ENCODE assay signal across 3 cellular contexts in the genomic region with DNA sequence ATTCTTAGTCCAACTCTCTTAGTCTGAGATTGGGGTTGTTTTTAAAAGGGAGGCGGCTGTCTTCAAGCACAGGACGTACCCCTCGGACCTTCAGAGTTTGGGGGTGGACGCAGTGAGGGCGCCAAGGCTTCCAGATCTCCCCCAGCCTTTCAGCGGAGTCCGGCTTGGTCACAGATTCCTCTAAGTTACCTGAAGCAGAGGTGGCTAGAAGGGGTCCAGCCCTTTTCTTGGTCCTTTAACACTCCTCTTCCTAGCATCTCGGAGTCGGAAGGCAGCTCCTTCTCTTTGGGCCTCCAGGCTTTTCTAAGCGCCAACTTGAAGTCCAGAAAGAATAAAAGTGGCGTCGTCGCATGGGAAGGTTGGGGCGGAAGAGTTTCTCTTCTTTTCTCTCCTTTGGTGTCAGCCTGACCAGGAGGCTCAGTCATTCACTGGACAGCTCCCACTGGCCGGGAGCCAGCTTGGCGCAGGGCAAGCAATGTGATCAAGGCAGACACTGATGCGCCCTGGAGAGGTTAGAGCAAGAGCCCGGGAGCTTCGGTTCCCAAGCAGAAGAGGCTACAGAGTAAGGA.
TF ChIP-seq lines count a peak whose summit lies in the region.

No MANE protein-coding gene starts in this region.

TF ChIP-seq in A549, 52 proteins besides CTCF, POLR2A, EP300 and RAD21 (continues in another document):
- TF ChIP-seq JUN (IDR thresholded peaks at IDR 0.05) (0 out of 5 replicates have a peak, but pooled peaks of 1 of the 2 experiments have one; percentile 6), MAFK (IDR thresholded peaks at IDR 0.05; ENCODE audit: partially characterized antibody) (no peak), NPAS2 (CRISPR knock-in tag; IDR thresholded peaks at IDR 0.05; ENCODE audit: borderline replicate concordance) (no peak), HOXB13 (CRISPR knock-in tag; IDR thresholded peaks at IDR 0.05; ENCODE audit: low read depth) (0 out of 2 replicates have a peak, but pooled peaks have one; percentile 28), ZSCAN20 (CRISPR knock-in tag; IDR thresholded peaks at IDR 0.05) (no peak), ZNF302 (CRISPR knock-in tag; IDR thresholded peaks at IDR 0.05) (no peak), PHF8 (IDR thresholded peaks at IDR 0.05; ENCODE audit: borderline replicate concordance, low read depth) (no peak), TFCP2L1 (CRISPR knock-in tag; IDR thresholded peaks at IDR 0.05) (no peak), CBX8 (IDR thresholded peaks at IDR 0.05) (no peak)
- TF ChIP-seq, protein P1, sequence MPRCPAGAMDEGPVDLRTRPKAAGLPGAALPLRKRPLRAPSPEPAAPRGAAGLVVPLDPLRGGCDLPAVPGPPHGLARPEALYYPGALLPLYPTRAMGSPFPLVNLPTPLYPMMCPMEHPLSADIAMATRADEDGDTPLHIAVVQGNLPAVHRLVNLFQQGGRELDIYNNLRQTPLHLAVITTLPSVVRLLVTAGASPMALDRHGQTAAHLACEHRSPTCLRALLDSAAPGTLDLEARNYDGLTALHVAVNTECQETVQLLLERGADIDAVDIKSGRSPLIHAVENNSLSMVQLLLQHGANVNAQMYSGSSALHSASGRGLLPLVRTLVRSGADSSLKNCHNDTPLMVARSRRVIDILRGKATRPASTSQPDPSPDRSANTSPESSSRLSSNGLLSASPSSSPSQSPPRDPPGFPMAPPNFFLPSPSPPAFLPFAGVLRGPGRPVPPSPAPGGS (IDR thresholded peaks at IDR 0.05) = no peak
- TF ChIP-seq, protein P2, sequence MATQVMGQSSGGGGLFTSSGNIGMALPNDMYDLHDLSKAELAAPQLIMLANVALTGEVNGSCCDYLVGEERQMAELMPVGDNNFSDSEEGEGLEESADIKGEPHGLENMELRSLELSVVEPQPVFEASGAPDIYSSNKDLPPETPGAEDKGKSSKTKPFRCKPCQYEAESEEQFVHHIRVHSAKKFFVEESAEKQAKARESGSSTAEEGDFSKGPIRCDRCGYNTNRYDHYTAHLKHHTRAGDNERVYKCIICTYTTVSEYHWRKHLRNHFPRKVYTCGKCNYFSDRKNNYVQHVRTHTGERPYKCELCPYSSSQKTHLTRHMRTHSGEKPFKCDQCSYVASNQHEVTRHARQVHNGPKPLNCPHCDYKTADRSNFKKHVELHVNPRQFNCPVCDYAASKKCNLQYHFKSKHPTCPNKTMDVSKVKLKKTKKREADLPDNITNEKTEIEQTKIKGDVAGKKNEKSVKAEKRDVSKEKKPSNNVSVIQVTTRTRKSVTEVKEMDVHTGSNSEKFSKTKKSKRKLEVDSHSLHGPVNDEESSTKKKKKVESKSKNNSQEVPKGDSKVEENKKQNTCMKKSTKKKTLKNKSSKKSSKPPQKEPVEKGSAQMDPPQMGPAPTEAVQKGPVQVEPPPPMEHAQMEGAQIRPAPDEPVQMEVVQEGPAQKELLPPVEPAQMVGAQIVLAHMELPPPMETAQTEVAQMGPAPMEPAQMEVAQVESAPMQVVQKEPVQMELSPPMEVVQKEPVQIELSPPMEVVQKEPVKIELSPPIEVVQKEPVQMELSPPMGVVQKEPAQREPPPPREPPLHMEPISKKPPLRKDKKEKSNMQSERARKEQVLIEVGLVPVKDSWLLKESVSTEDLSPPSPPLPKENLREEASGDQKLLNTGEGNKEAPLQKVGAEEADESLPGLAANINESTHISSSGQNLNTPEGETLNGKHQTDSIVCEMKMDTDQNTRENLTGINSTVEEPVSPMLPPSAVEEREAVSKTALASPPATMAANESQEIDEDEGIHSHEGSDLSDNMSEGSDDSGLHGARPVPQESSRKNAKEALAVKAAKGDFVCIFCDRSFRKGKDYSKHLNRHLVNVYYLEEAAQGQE (IDR thresholded peaks at IDR 0.05) = peak; percentile 81
- TF ChIP-seq, protein P3, sequence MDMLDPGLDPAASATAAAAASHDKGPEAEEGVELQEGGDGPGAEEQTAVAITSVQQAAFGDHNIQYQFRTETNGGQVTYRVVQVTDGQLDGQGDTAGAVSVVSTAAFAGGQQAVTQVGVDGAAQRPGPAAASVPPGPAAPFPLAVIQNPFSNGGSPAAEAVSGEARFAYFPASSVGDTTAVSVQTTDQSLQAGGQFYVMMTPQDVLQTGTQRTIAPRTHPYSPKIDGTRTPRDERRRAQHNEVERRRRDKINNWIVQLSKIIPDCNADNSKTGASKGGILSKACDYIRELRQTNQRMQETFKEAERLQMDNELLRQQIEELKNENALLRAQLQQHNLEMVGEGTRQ (IDR thresholded peaks at IDR 0.05) = no peak

TF ChIP-seq in SK-N-SH treated with all-trans-retinoic acid at 6 μM for 48 hours, 23 proteins besides CTCF, POLR2A, EP300 and RAD21:
- TF ChIP-seq, protein P4, sequence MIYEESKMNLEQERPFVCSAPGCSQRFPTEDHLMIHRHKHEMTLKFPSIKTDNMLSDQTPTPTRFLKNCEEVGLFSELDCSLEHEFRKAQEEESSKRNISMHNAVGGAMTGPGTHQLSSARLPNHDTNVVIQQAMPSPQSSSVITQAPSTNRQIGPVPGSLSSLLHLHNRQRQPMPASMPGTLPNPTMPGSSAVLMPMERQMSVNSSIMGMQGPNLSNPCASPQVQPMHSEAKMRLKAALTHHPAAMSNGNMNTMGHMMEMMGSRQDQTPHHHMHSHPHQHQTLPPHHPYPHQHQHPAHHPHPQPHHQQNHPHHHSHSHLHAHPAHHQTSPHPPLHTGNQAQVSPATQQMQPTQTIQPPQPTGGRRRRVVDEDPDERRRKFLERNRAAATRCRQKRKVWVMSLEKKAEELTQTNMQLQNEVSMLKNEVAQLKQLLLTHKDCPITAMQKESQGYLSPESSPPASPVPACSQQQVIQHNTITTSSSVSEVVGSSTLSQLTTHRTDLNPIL (CRISPR knock-in tag; IDR thresholded peaks at IDR 0.05; ENCODE audit: low read depth) = no peak
- TF ChIP-seq ARNTL (CRISPR knock-in tag; IDR thresholded peaks at IDR 0.05; ENCODE audit: borderline replicate concordance, low read depth) = no peak
- no peak for TF ChIP-seq ZNF8 (CRISPR knock-in tag; IDR thresholded peaks at IDR 0.05)
- TF ChIP-seq ZFP30 (CRISPR knock-in tag; IDR thresholded peaks at IDR 0.05) = peak; percentile 58; the same call in 1 of the 2 replicates
- TF ChIP-seq OSR1 (CRISPR knock-in tag; IDR thresholded peaks at IDR 0.05) = no peak
- TF ChIP-seq ZC3H10 (CRISPR knock-in tag; IDR thresholded peaks at IDR 0.05) = no peak
- TF ChIP-seq TOX (CRISPR knock-in tag; IDR thresholded peaks at IDR 0.05; ENCODE audit: borderline replicate concordance) = no peak
- no peak for TF ChIP-seq GLIS3 (CRISPR knock-in tag; IDR thresholded peaks at IDR 0.05)
- TF ChIP-seq SNAI2 (CRISPR knock-in tag; IDR thresholded peaks at IDR 0.05) = no peak

TF ChIP-seq in endothelial cell of umbilical vein, 7 proteins besides CTCF, POLR2A, EP300 and RAD21:
- TF ChIP-seq, protein P5, sequence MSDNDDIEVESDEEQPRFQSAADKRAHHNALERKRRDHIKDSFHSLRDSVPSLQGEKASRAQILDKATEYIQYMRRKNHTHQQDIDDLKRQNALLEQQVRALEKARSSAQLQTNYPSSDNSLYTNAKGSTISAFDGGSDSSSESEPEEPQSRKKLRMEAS (IDR thresholded peaks at IDR 0.05; ENCODE audit: insufficient read depth, insufficient read length) = no peak
- no peak for TF ChIP-seq POLR2AphosphoS5 (IDR thresholded peaks at IDR 0.05; ENCODE audit: insufficient read depth, low read depth, low read length)
- TF ChIP-seq FOS (IDR thresholded peaks at IDR 0.05; ENCODE audit: borderline replicate concordance, insufficient read depth, low read length) = no peak
- TF ChIP-seq GATA2 (IDR thresholded peaks at IDR 0.05; ENCODE audit: insufficient read depth, insufficient read length, low read depth, low read length) = no peak
- TF ChIP-seq MYC (IDR thresholded peaks at IDR 0.05; ENCODE audit: low read depth, low read length) = no peak
- TF ChIP-seq EZH2 (IDR thresholded peaks at IDR 0.05; ENCODE audit: borderline replicate concordance, low read depth, low read length, severe bottlenecking) = no peak
- TF ChIP-seq JUN (IDR thresholded peaks at IDR 0.05; ENCODE audit: borderline replicate concordance, insufficient read depth, insufficient read length, low read depth) = no peak
TF ChIP-seq in endothelial cell of umbilical vein: peak in this region for 0.
